Comparison of ENCODE assay signal across 1 cellular context in the genomic region with DNA sequence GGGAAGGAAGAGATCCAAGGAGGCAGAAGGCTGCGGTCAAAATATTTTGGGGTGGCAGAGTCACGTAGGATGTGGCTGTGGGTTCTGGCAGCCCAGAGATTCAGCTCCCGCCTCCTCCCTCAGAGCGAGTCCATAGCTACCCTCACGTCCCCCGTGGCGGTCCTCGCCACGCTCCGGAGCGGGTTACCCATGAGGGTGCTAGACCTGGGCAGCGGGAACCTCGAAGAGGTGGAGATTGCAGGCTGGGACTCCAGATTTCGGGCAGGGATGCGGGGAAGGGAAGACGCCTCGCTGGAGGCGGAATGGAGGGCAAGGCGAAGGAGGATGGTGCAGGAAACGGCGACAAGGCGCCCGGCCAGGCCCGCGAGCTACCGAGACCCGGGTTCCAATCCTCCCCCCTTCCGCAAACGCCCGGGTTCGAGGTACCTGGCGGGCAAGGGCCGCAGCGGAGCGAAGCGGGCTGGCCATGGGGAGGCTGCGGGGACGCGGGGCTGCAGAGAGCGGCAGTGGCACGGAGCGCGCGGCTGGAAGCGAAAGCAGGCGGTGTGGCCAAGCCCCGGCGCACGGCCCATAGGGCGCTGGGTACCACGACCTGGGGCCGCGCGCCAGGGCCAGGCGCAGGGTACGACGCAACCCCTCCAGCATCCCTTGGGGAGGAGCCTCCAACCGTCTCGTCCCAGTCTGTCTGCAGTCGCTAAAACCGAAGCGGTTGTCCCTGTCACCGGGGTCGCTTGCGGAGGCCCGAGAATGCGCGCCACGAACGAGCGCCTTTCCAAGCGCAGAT.
TF ChIP-seq lines count a peak whose summit lies in the region.

No MANE protein-coding gene starts in this region.

TF ChIP-seq in H1, 55 proteins besides CTCF, POLR2A, EP300 and RAD21:
- TF ChIP-seq HDAC2 (IDR thresholded peaks at IDR 0.05; ENCODE audit: borderline replicate concordance in 1 of 2, low read depth in 2 of 2, low read length in 2 of 2), result 0 out of 4 replicates have a peak, but pooled peaks of 1 of the 2 experiments have one; percentile 12
- TF ChIP-seq, protein P1, sequence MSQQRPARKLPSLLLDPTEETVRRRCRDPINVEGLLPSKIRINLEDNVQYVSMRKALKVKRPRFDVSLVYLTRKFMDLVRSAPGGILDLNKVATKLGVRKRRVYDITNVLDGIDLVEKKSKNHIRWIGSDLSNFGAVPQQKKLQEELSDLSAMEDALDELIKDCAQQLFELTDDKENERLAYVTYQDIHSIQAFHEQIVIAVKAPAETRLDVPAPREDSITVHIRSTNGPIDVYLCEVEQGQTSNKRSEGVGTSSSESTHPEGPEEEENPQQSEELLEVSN (IDR thresholded peaks at IDR 0.05), result peak; percentile 20; the same call in 1 of the 2 replicates
- no peak for TF ChIP-seq YY1 (IDR thresholded peaks at IDR 0.05; ENCODE audit: low read depth, low read length)
- no peak for TF ChIP-seq JUND (IDR thresholded peaks at IDR 0.05; ENCODE audit: low read length)
- no peak for TF ChIP-seq TAF7 (optimal IDR thresholded peaks at IDR 0.05; ENCODE audit: borderline replicate concordance, low read depth, low read length)
- no peak for TF ChIP-seq TEAD4 (IDR thresholded peaks at IDR 0.05; ENCODE audit: low read depth, low read length)
- no peak for TF ChIP-seq SP2 (IDR thresholded peaks at IDR 0.05; ENCODE audit: low read length)
- no peak for TF ChIP-seq BCL11A (IDR thresholded peaks at IDR 0.05; ENCODE audit: low read depth in 2 of 2, low read length in 2 of 2)
- TF ChIP-seq, protein P2, sequence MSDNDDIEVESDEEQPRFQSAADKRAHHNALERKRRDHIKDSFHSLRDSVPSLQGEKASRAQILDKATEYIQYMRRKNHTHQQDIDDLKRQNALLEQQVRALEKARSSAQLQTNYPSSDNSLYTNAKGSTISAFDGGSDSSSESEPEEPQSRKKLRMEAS (IDR thresholded peaks at IDR 0.05), result peak; percentile 27; the same call in 1 of the 2 replicates
- no peak for TF ChIP-seq NRF1 (IDR thresholded peaks at IDR 0.05; ENCODE audit: low read depth, low read length)
- TF ChIP-seq RXRA (IDR thresholded peaks at IDR 0.05; ENCODE audit: insufficient read depth, low read depth, low read length), result no peak
- peak; percentile 51 for TF ChIP-seq CTBP2 (IDR thresholded peaks at IDR 0.05; ENCODE audit: borderline replicate concordance, insufficient read depth, insufficient read length, low read length)
- no peak for TF ChIP-seq SP1 (IDR thresholded peaks at IDR 0.05; ENCODE audit: low read depth, low read length)
- TF ChIP-seq ASH2L (IDR thresholded peaks at IDR 0.05; ENCODE audit: low read length), result peak; percentile 94
- TF ChIP-seq RBBP5 (IDR thresholded peaks at IDR 0.05; ENCODE audit: borderline replicate concordance, low read depth, low read length), result peak; percentile 99
- TF ChIP-seq POLR2AphosphoS5 (IDR thresholded peaks at IDR 0.05; ENCODE audit: low read depth, low read length), result peak; percentile 75
- TF ChIP-seq CBX8 (IDR thresholded peaks at IDR 0.05; ENCODE audit: borderline replicate concordance, low read depth, low read length), result no peak
- TF ChIP-seq KDM1A (IDR thresholded peaks at IDR 0.05; ENCODE audit: borderline replicate concordance, low read length), result peak; percentile 61; the same call in 1 of the 2 replicates
- peak; percentile 53; the same call in 1 of the 2 replicates for TF ChIP-seq CREB1 (IDR thresholded peaks at IDR 0.05)
- TF ChIP-seq SUZ12 (IDR thresholded peaks at IDR 0.05; ENCODE audit: low read length), result peak; percentile 45; the same call in 1 of the 2 replicates
- TF ChIP-seq KDM4A (IDR thresholded peaks at IDR 0.05; ENCODE audit: low read depth, low read length, severe bottlenecking), result peak; percentile 87
- TF ChIP-seq PHF8 (conservative IDR thresholded peaks at IDR 0.05; ENCODE audit: low read depth, low read length), result peak; percentile 54; the same call in 1 of the 2 replicates
- TF ChIP-seq, protein P3, sequence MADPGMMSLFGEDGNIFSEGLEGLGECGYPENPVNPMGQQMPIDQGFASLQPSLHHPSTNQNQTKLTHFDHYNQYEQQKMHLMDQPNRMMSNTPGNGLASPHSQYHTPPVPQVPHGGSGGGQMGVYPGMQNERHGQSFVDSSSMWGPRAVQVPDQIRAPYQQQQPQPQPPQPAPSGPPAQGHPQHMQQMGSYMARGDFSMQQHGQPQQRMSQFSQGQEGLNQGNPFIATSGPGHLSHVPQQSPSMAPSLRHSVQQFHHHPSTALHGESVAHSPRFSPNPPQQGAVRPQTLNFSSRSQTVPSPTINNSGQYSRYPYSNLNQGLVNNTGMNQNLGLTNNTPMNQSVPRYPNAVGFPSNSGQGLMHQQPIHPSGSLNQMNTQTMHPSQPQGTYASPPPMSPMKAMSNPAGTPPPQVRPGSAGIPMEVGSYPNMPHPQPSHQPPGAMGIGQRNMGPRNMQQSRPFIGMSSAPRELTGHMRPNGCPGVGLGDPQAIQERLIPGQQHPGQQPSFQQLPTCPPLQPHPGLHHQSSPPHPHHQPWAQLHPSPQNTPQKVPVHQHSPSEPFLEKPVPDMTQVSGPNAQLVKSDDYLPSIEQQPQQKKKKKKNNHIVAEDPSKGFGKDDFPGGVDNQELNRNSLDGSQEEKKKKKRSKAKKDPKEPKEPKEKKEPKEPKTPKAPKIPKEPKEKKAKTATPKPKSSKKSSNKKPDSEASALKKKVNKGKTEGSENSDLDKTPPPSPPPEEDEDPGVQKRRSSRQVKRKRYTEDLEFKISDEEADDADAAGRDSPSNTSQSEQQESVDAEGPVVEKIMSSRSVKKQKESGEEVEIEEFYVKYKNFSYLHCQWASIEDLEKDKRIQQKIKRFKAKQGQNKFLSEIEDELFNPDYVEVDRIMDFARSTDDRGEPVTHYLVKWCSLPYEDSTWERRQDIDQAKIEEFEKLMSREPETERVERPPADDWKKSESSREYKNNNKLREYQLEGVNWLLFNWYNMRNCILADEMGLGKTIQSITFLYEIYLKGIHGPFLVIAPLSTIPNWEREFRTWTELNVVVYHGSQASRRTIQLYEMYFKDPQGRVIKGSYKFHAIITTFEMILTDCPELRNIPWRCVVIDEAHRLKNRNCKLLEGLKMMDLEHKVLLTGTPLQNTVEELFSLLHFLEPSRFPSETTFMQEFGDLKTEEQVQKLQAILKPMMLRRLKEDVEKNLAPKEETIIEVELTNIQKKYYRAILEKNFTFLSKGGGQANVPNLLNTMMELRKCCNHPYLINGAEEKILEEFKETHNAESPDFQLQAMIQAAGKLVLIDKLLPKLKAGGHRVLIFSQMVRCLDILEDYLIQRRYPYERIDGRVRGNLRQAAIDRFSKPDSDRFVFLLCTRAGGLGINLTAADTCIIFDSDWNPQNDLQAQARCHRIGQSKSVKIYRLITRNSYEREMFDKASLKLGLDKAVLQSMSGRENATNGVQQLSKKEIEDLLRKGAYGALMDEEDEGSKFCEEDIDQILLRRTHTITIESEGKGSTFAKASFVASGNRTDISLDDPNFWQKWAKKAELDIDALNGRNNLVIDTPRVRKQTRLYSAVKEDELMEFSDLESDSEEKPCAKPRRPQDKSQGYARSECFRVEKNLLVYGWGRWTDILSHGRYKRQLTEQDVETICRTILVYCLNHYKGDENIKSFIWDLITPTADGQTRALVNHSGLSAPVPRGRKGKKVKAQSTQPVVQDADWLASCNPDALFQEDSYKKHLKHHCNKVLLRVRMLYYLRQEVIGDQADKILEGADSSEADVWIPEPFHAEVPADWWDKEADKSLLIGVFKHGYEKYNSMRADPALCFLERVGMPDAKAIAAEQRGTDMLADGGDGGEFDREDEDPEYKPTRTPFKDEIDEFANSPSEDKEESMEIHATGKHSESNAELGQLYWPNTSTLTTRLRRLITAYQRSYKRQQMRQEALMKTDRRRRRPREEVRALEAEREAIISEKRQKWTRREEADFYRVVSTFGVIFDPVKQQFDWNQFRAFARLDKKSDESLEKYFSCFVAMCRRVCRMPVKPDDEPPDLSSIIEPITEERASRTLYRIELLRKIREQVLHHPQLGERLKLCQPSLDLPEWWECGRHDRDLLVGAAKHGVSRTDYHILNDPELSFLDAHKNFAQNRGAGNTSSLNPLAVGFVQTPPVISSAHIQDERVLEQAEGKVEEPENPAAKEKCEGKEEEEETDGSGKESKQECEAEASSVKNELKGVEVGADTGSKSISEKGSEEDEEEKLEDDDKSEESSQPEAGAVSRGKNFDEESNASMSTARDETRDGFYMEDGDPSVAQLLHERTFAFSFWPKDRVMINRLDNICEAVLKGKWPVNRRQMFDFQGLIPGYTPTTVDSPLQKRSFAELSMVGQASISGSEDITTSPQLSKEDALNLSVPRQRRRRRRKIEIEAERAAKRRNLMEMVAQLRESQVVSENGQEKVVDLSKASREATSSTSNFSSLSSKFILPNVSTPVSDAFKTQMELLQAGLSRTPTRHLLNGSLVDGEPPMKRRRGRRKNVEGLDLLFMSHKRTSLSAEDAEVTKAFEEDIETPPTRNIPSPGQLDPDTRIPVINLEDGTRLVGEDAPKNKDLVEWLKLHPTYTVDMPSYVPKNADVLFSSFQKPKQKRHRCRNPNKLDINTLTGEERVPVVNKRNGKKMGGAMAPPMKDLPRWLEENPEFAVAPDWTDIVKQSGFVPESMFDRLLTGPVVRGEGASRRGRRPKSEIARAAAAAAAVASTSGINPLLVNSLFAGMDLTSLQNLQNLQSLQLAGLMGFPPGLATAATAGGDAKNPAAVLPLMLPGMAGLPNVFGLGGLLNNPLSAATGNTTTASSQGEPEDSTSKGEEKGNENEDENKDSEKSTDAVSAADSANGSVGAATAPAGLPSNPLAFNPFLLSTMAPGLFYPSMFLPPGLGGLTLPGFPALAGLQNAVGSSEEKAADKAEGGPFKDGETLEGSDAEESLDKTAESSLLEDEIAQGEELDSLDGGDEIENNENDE (IDR thresholded peaks at IDR 0.05; ENCODE audit: insufficient replicate concordance, low read length), result no peak
- TF ChIP-seq CHD1 (IDR thresholded peaks at IDR 0.05; ENCODE audit: low read depth, low read length), result no peak
- TF ChIP-seq FOSL1 (IDR thresholded peaks at IDR 0.05; ENCODE audit: insufficient read depth, low read depth, low read length), result no peak
- TF ChIP-seq TAF1 (IDR thresholded peaks at IDR 0.05; ENCODE audit: low read depth, low read length), result peak; percentile 9; the same call in 1 of the 2 replicates
- no peak for TF ChIP-seq SAP30 (IDR thresholded peaks at IDR 0.05; ENCODE audit: insufficient read depth, insufficient replicate concordance, low read length)
- TF ChIP-seq GTF2F1 (IDR thresholded peaks at IDR 0.05; ENCODE audit: borderline replicate concordance, low read depth, low read length), result no peak
- TF ChIP-seq RFX5 (IDR thresholded peaks at IDR 0.05; ENCODE audit: borderline replicate concordance, low read depth, low read length), result no peak
- no peak for TF ChIP-seq TCF12 (IDR thresholded peaks at IDR 0.05; ENCODE audit: low read depth, low read length)
TF ChIP-seq in H1: peak in this region for 13.
